1 cellular context compared by ENCODE assay signal in the genomic region with DNA sequence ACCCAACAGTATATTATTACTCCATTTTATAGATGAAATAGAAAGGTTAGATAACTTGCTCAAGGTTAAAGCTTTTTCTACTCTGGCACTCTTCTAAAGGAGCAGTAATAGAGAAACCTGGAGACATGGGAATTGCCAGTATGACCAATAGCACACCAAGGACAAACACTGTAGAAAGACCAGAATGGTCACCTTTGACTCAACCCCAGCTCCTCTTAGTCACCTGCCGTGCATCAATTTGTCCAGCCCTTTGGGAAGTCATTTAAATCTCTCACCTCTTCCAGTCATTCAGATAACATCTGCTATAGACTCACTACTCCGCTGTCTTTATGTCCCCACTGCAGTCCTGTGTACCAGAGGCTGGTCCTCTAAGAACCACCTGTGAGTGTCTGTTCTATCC.
TF ChIP-seq lines count a peak whose summit lies in the region.

No MANE protein-coding gene starts in this region.

TF ChIP-seq in IMR-90, 13 proteins besides CTCF, POLR2A, EP300 and RAD21 (continued from another document):
- TF ChIP-seq, protein P1, sequence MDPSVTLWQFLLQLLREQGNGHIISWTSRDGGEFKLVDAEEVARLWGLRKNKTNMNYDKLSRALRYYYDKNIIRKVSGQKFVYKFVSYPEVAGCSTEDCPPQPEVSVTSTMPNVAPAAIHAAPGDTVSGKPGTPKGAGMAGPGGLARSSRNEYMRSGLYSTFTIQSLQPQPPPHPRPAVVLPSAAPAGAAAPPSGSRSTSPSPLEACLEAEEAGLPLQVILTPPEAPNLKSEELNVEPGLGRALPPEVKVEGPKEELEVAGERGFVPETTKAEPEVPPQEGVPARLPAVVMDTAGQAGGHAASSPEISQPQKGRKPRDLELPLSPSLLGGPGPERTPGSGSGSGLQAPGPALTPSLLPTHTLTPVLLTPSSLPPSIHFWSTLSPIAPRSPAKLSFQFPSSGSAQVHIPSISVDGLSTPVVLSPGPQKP (IDR thresholded peaks at IDR 0.05; ENCODE audit: borderline replicate concordance, low read depth, low read length) = no peak
- TF ChIP-seq RFX5 (IDR thresholded peaks at IDR 0.05; ENCODE audit: low read depth, low read length) = no peak
- TF ChIP-seq, protein P2, sequence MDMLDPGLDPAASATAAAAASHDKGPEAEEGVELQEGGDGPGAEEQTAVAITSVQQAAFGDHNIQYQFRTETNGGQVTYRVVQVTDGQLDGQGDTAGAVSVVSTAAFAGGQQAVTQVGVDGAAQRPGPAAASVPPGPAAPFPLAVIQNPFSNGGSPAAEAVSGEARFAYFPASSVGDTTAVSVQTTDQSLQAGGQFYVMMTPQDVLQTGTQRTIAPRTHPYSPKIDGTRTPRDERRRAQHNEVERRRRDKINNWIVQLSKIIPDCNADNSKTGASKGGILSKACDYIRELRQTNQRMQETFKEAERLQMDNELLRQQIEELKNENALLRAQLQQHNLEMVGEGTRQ (IDR thresholded peaks at IDR 0.05; ENCODE audit: low read depth, low read length) = no peak
